ENCODE assay signal across 1 cellular context in the genomic region with DNA sequence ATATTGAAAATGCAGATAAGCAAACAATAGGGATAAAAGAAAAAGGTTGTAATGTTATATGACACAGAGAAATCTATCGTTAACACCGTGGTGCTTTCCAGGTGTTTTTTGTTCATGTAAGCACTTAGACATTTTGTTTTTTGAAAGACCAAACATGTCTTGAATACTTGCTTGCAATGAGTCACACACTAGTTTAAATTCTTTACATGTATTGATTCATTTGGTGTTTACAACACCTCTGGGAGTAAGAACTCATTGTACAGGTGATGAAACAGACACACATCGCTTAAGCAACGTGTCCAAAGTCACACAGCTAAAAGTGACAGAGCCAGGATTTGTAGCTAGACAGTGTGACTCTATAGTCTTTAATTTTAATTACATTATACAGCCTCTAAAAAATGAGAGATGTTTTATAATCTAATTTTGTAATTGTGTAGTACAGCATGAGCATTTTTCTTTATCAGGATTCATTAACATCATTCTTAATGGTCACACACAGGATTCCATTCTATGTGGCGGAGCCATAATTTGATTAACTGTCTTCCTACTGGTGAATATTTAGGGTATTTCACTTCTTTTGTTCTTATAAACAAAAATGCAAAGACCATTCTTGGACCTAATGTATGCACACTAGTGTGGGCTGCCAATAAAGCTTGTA.
A peak's percentile ranks its signal among the peaks of the same experiment; 100 is the strongest.
TF ChIP-seq lines count a peak whose summit lies in the region.

No MANE protein-coding gene starts in this region.

TF ChIP-seq in HepG2, 621 proteins besides CTCF, POLR2A, EP300 and RAD21 (continued from another document and continues in another):
- TF ChIP-seq ZBTB26 (CRISPR knock-in tag; IDR thresholded peaks at IDR 0.05; ENCODE audit: borderline replicate concordance) (no peak), PAXIP1 (CRISPR knock-in tag; conservative IDR thresholded peaks at IDR 0.05) (peak; percentile 85), ZNF614 (CRISPR knock-in tag; IDR thresholded peaks at IDR 0.05; ENCODE audit: borderline replicate concordance) (0 out of 2 replicates have a peak, but pooled peaks have one; percentile 39), MTF2 (CRISPR knock-in tag; IDR thresholded peaks at IDR 0.05; ENCODE audit: borderline replicate concordance) (no peak), KLF11 (CRISPR knock-in tag; IDR thresholded peaks at IDR 0.05) (no peak), GFI1 (CRISPR knock-in tag; IDR thresholded peaks at IDR 0.05; ENCODE audit: borderline replicate concordance) (peak; percentile 76; the same call in 1 of the 2 replicates), TBX3 (IDR thresholded peaks at IDR 0.05; ENCODE audit: borderline replicate concordance) (peak; percentile 96), HNF1A (IDR thresholded peaks at IDR 0.05; ENCODE audit: low read depth) (peak; percentile 49; the same call in 1 of the 2 replicates), HNF1A (CRISPR knock-in tag; IDR thresholded peaks at IDR 0.05; ENCODE audit: borderline replicate concordance) (no peak), ERF (CRISPR knock-in tag; IDR thresholded peaks at IDR 0.05) (0 out of 2 replicates have a peak, but pooled peaks have one; percentile 28), MED13 (CRISPR knock-in tag; IDR thresholded peaks at IDR 0.05) (no peak), ZNF577 (CRISPR knock-in tag; IDR thresholded peaks at IDR 0.05; ENCODE audit: borderline replicate concordance, low read depth) (no peak), CEBPG (CRISPR knock-in tag; IDR thresholded peaks at IDR 0.05) (peak; percentile 90), SOX13 (IDR thresholded peaks at IDR 0.05) (peak; percentile 70), SOX13 (CRISPR knock-in tag; conservative IDR thresholded peaks at IDR 0.05 in 1 of 2, IDR thresholded peaks at IDR 0.05 in 1 of 2) (peak in 1 of 2 experiments; percentile 74; a peak in 1 of 4 replicates), BCL6 (CRISPR knock-in tag; IDR thresholded peaks at IDR 0.05) (peak; percentile 88), FOSL2 (CRISPR knock-in tag; IDR thresholded peaks at IDR 0.05) (peak; percentile 94), SMAD3 (CRISPR knock-in tag; IDR thresholded peaks at IDR 0.05) (0 out of 2 replicates have a peak, but pooled peaks have one; percentile 17), FOXK1 (CRISPR knock-in tag; IDR thresholded peaks at IDR 0.05; ENCODE audit: borderline replicate concordance, low read depth) (peak; percentile 87; the same call in 1 of the 2 replicates), ZEB1 (IDR thresholded peaks at IDR 0.05; ENCODE audit: insufficient replicate concordance, low read depth) (peak; percentile 56), MXI1 (IDR thresholded peaks at IDR 0.05; ENCODE audit: borderline replicate concordance, low read depth, low read length) (peak; percentile 41; the same call in 1 of the 3 replicates), SKI (IDR thresholded peaks at IDR 0.05; ENCODE audit: partially characterized antibody) (peak; percentile 64), ZSCAN9 (CRISPR knock-in tag; IDR thresholded peaks at IDR 0.05; ENCODE audit: borderline replicate concordance) (0 out of 2 replicates have a peak, but pooled peaks have one; percentile 22), FOXP1 (IDR thresholded peaks at IDR 0.05) (peak; percentile 94), FOXP1 (CRISPR knock-in tag; IDR thresholded peaks at IDR 0.05) (peak; percentile 99), ZNF652 (CRISPR knock-in tag; IDR thresholded peaks at IDR 0.05; ENCODE audit: borderline replicate concordance, low read depth) (no peak), ATF2 (CRISPR knock-in tag; IDR thresholded peaks at IDR 0.05) (peak; percentile 62; the same call in 1 of the 2 replicates), KAT8 (CRISPR knock-in tag; IDR thresholded peaks at IDR 0.05) (peak; percentile 61; the same call in 1 of the 2 replicates), ARNTL (CRISPR knock-in tag; IDR thresholded peaks at IDR 0.05) (peak; percentile 42; the same call in 1 of the 2 replicates), NCOA2 (CRISPR knock-in tag; IDR thresholded peaks at IDR 0.05) (peak; percentile 54), PPARG (CRISPR knock-in tag; conservative IDR thresholded peaks at IDR 0.05) (peak; percentile 72; the same call in 1 of the 2 replicates)
- TF ChIP-seq, protein P1, sequence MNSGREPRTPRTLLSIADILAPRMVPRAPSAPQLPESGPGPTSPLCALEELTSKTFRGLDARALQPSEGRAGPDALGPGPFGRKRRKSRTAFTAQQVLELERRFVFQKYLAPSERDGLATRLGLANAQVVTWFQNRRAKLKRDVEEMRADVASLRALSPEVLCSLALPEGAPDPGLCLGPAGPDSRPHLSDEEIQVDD (CRISPR knock-in tag; IDR thresholded peaks at IDR 0.05; ENCODE audit: borderline replicate concordance) = no peak
- TF ChIP-seq, protein P2, sequence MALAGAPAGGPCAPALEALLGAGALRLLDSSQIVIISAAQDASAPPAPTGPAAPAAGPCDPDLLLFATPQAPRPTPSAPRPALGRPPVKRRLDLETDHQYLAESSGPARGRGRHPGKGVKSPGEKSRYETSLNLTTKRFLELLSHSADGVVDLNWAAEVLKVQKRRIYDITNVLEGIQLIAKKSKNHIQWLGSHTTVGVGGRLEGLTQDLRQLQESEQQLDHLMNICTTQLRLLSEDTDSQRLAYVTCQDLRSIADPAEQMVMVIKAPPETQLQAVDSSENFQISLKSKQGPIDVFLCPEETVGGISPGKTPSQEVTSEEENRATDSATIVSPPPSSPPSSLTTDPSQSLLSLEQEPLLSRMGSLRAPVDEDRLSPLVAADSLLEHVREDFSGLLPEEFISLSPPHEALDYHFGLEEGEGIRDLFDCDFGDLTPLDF (CRISPR knock-in tag; IDR thresholded peaks at IDR 0.05) = no peak
- TF ChIP-seq, protein P3, sequence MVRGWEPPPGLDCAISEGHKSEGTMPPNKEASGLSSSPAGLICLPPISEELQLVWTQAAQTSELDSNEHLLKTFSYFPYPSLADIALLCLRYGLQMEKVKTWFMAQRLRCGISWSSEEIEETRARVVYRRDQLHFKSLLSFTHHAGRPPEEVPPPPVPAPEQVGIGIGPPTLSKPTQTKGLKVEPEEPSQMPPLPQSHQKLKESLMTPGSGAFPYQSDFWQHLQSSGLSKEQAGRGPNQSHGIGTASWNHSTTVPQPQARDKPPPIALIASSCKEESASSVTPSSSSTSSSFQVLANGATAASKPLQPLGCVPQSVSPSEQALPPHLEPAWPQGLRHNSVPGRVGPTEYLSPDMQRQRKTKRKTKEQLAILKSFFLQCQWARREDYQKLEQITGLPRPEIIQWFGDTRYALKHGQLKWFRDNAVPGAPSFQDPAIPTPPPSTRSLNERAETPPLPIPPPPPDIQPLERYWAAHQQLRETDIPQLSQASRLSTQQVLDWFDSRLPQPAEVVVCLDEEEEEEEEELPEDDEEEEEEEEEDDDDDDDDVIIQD (CRISPR knock-in tag; IDR thresholded peaks at IDR 0.05; ENCODE audit: low read depth) = peak; percentile 51; the same call in 1 of the 2 replicates
- TF ChIP-seq, protein P4, sequence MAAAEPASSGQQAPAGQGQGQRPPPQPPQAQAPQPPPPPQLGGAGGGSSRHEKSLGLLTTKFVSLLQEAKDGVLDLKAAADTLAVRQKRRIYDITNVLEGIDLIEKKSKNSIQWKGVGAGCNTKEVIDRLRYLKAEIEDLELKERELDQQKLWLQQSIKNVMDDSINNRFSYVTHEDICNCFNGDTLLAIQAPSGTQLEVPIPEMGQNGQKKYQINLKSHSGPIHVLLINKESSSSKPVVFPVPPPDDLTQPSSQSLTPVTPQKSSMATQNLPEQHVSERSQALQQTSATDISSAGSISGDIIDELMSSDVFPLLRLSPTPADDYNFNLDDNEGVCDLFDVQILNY (CRISPR knock-in tag; conservative IDR thresholded peaks at IDR 0.05) = no peak
- TF ChIP-seq, protein P5, sequence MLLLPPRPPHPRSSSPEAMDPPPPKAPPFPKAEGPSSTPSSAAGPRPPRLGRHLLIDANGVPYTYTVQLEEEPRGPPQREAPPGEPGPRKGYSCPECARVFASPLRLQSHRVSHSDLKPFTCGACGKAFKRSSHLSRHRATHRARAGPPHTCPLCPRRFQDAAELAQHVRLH (CRISPR knock-in tag; IDR thresholded peaks at IDR 0.05; ENCODE audit: borderline replicate concordance, low read depth) = peak; percentile 21; the same call in 1 of the 2 replicates
